ENCODE assay signal across 8 cellular contexts in the genomic region with DNA sequence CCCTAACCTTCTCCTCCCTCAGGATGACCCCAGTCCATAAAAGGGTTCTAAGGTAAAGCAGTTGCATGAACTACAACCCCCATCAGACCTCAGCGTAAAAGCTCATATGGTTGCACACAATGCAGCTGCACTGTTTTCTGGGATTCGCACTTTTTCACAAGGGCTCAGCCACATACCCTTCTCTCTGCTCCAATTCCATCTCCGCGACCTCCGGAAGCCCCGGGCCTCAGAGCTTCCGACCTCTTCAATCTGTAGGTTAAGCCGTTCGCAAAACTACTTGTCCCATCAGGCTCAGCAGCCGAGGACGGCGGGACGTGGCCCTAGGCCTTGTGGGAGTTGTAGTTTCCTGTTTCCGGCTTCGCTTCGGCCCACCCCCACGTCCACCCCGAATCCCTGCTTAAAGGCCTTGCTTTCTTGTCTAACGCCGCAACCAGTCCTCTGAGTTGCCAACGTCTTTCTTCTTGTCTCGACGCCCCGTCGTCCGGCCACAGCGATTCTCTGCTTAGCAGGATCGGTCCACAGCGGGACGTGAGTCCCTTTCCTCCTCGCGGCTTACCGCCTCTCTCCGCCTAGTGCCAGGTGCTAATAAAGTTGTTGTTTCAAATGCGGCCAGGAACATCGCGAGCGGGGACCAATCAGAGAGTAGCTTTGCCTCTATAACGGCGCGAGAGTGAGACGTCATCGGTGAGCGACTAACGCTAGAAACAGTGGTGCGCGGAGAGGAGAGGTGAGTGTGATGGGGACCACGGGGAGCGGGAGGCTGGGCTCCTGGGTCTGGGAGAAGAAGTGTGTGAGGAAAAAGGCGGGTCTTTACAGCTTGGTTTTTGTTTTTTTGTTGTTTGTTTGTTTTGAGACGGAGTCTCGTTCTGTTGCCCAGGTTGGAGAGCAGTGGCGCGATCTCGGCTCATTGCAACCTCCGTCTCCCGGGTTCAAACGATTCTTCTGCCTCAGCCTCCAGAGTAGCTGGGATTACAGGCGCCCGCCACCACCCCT. TPM values are rescaled to one million over a fixed set of nuclear protein-coding genes. Genes with fewer than 3 reads are reported as not detected.
A peak's percentile ranks its signal among the peaks of the same experiment; 100 is the strongest.
DNase-seq lines count a peak whose midpoint lies in the region; ATAC-seq and TF ChIP-seq lines count a peak whose summit lies in the region.

A gene with protein sequence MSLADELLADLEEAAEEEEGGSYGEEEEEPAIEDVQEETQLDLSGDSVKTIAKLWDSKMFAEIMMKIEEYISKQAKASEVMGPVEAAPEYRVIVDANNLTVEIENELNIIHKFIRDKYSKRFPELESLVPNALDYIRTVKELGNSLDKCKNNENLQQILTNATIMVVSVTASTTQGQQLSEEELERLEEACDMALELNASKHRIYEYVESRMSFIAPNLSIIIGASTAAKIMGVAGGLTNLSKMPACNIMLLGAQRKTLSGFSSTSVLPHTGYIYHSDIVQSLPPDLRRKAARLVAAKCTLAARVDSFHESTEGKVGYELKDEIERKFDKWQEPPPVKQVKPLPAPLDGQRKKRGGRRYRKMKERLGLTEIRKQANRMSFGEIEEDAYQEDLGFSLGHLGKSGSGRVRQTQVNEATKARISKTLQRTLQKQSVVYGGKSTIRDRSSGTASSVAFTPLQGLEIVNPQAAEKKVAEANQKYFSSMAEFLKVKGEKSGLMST (plus strand): TSS at position 684 of the 993 bp plus-strand sequence. CDS start 2,525 bp downstream, outside the sequence.
A gene with protein sequence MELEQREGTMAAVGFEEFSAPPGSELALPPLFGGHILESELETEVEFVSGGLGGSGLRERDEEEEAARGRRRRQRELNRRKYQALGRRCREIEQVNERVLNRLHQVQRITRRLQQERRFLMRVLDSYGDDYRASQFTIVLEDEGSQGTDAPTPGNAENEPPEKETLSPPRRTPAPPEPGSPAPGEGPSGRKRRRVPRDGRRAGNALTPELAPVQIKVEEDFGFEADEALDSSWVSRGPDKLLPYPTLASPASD (minus strand): TSS at position 587 of the 993 bp plus-strand sequence. CDS start 388 bp downstream, at position 199.

- H3K27me3 ChIP-seq in SK-N-SH (ENCODE audit: insufficient read depth) (no peaks in the 10 kb centered on the region), suprapubic skin (no peaks in the 10 kb centered on the region)

- peak within 1 kb of the TSS; percentile 84 for H2AFZ ChIP-seq in SK-N-SH (ENCODE audit: low read depth)

- peak; percentile 96 for DNase-seq in GM04504 (ENCODE audit: low read depth)
- DNase-seq in NCI-H1048 (lab: John Stamatoyannopoulos, UW) = peak; percentile 78
- DNase-seq in SK-N-SH = peak; percentile 94
- DNase-seq in activated naive CD4-positive, alpha-beta T cell treated with anti-CD3 and anti-CD28 coated beads, Interleukin-2, amount 50 U/mL, for 16 hours = peak; percentile 95
- peak; percentile 96 for DNase-seq in globus pallidus (ENCODE audit: low spot score)
- DNase-seq in nucleus accumbens (lab: John Stamatoyannopoulos, UW) = peak; percentile 70 to 100 (median 96)
- DNase-seq in suprapubic skin (ENCODE audit: low spot score in 2 of 2) = peak; percentile 98 to 99

- TF ChIP-seq CTCF in SK-N-SH (IDR thresholded peaks at IDR 0.05) = no peak
- no peak for TF ChIP-seq CTCF in suprapubic skin (IDR thresholded peaks at IDR 0.05)

- peak; percentile 75 for ATAC-seq in HG02571 (IDR thresholded peaks at IDR 0.05; ENCODE audit: unreplicated experiment)

- H3K4me1 ChIP-seq in SK-N-SH (ENCODE audit: control insufficient read depth in 1 of 2, insufficient read depth in 2 of 2, low read depth in 1 of 2, low read length in 1 of 2) = peaks cover 0 to 14% of the 10 kb centered on the region in 2 experiments; a peak in 1 of 4 replicates
- peaks cover 25% of the 10 kb centered on the region for H3K4me1 ChIP-seq in suprapubic skin

- H3K9ac ChIP-seq in SK-N-SH = peak within 1 kb of the TSS; percentile 80

- CTCF ChIA-PET in SK-N-SH (lab: Yijun Ruan, JAX) = interaction anchor here (1.4 kb wide), 1 partner anchor 45 kb away, joined by 4 read pairs; the partner anchor contains the start of gene LENG1

- TF ChIP-seq POLR2A in suprapubic skin (IDR thresholded peaks at IDR 0.05) = peak in 1 of 2 donors; percentile 53

- H4K20me1 ChIP-seq in SK-N-SH (ENCODE audit: insufficient read depth) = no peaks in the 10 kb centered on the region

- H3K4me2 ChIP-seq in SK-N-SH = peak within 1 kb of the TSS; percentile 93

- H3K9me3 ChIP-seq in SK-N-SH (no peaks in the 10 kb centered on the region), suprapubic skin (no peaks in the 10 kb centered on the region)

- TF ChIP-seq EP300 in SK-N-SH (IDR thresholded peaks at IDR 0.05; ENCODE audit: borderline replicate concordance in 1 of 2, low read depth in 1 of 2, low read length in 1 of 2) = peak in 1 of 2 experiments; percentile 37; a peak in 1 of 4 replicates
- TF ChIP-seq EP300 in suprapubic skin (IDR thresholded peaks at IDR 0.05) = no peak

- no peak for TF ChIP-seq RAD21 in SK-N-SH (IDR thresholded peaks at IDR 0.05; ENCODE audit: low read length)

- H3K36me3 ChIP-seq in SK-N-SH (replicated peaks in 1 of 2; ENCODE audit: control insufficient read depth in 1 of 2, insufficient read depth in 2 of 2, low read length in 1 of 2) (peaks cover 19 to 23% of the 10 kb centered on the region in 2 experiments), suprapubic skin (peaks cover 36% of the 10 kb centered on the region)

- H3K27ac ChIP-seq in SK-N-SH (ENCODE audit: low read depth in 2 of 2, low read length in 1 of 2) = peak within 1 kb of the TSS; percentile 77 to 92
- peak within 1 kb of the TSS; percentile 87 for H3K27ac ChIP-seq in suprapubic skin

- POLR2A ChIA-PET in SK-N-SH (lab: Yijun Ruan, JAX) = interaction anchor here (0.5 to 3.0 kb wide), 11 partner anchors 9 to 1483 kb away, joined by 3 to 30 read pairs (median 3); partner anchors contain the start of genes CNOT3, MYADM and RPS9

- WGBS in SK-N-SH (ENCODE audit: low lambda C conversion rate) = under 1% methylated on average over 59 of the region's 60 CpGs
- WGBS in suprapubic skin = 1% methylated on average over 60 of the region's 60 CpGs

- no peaks in the 10 kb centered on the region for H3K9me2 ChIP-seq in SK-N-SH

- H3F3A ChIP-seq in SK-N-SH (replicated peaks; ENCODE audit: insufficient read depth) = no peaks in the 10 kb centered on the region

- H3K4me3 ChIP-seq in SK-N-SH (ENCODE audit: low read depth in 2 of 2, low read length in 1 of 2) = peak within 1 kb of the TSS; percentile 74 to 78
- H3K4me3 ChIP-seq in suprapubic skin = peak within 1 kb of the TSS; percentile 75

- peaks cover 49% of the 10 kb centered on the region for H3K79me2 ChIP-seq in SK-N-SH (ENCODE audit: insufficient read depth)

TF ChIP-seq in SK-N-SH, 30 proteins besides CTCF, POLR2A, EP300 and RAD21 (continues in another document):
- TF ChIP-seq IRF3 (IDR thresholded peaks at IDR 0.05; ENCODE audit: low read depth, low read length) (0 out of 2 replicates have a peak, but pooled peaks have one; percentile 31), ELF1 (IDR thresholded peaks at IDR 0.05) (peak; percentile 73), TCF12 (IDR thresholded peaks at IDR 0.05) (peak; percentile 56; the same call in 1 of the 2 replicates), FOXJ3 (CRISPR knock-in tag; IDR thresholded peaks at IDR 0.05) (peak; percentile 52; the same call in 1 of the 2 replicates), CHD2 (IDR thresholded peaks at IDR 0.05; ENCODE audit: low read length, partially characterized antibody) (peak; percentile 97), JUND (IDR thresholded peaks at IDR 0.05) (peak; percentile 16; the same call in 1 of the 2 replicates), RCOR1 (IDR thresholded peaks at IDR 0.05; ENCODE audit: low read length) (no peak), GATA2 (CRISPR knock-in tag; IDR thresholded peaks at IDR 0.05) (no peak), MXI1 (IDR thresholded peaks at IDR 0.05; ENCODE audit: low read depth, low read length) (peak; percentile 94), TAF1 (IDR thresholded peaks at IDR 0.05; ENCODE audit: borderline replicate concordance, low read depth, low read length) (peak; percentile 57; the same call in 1 of the 2 replicates), YY1 (IDR thresholded peaks at IDR 0.05; ENCODE audit: low read depth) (peak; percentile 77), POLR2AphosphoS5 (IDR thresholded peaks at IDR 0.05; ENCODE audit: low read depth, low read length) (peak; percentile 91), SMC3 (IDR thresholded peaks at IDR 0.05; ENCODE audit: low read depth, low read length) (no peak), GABPA (IDR thresholded peaks at IDR 0.05; ENCODE audit: low read depth) (peak; percentile 69)
- TF ChIP-seq, protein P1, sequence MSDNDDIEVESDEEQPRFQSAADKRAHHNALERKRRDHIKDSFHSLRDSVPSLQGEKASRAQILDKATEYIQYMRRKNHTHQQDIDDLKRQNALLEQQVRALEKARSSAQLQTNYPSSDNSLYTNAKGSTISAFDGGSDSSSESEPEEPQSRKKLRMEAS (IDR thresholded peaks at IDR 0.05; ENCODE audit: low read depth) = peak; percentile 92
- TF ChIP-seq, protein P2, sequence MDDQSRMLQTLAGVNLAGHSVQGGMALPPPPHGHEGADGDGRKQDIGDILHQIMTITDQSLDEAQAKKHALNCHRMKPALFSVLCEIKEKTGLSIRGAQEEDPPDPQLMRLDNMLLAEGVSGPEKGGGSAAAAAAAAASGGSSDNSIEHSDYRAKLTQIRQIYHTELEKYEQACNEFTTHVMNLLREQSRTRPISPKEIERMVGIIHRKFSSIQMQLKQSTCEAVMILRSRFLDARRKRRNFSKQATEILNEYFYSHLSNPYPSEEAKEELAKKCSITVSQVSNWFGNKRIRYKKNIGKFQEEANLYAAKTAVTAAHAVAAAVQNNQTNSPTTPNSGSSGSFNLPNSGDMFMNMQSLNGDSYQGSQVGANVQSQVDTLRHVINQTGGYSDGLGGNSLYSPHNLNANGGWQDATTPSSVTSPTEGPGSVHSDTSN (IDR thresholded peaks at IDR 0.05) = peak; percentile 15; the same call in 1 of the 2 replicates

RNA-seq across cellular contexts. Expression of the first gene that starts in this region (rescaled TPM):
- 72.2 and 81.0 TPM in 2 replicates for polyA plus RNA-seq in SK-N-SH (2012; rRNA removed)
- polyA plus RNA-seq in SK-N-SH (2012; cell fraction: cytosol; rRNA removed) = 57.6 and 69.5 TPM in 2 replicates
- 129 and 133 TPM in 2 replicates for polyA plus RNA-seq in SK-N-SH (2012; cell fraction: nucleus; rRNA removed)
- total RNA-seq in suprapubic skin = 10 to 100 TPM; 49.6 to 75.3 (median 55.4) TPM

RNA-seq across cellular contexts. Expression of the second gene that starts in this region (rescaled TPM):
- 39.8 and 49.7 TPM in 2 replicates for polyA plus RNA-seq in SK-N-SH (2012; rRNA removed)
- polyA plus RNA-seq in SK-N-SH (2012; cell fraction: cytosol; rRNA removed) = 34.0 and 36.9 TPM in 2 replicates
- 27.1 and 39.4 TPM in 2 replicates for polyA plus RNA-seq in SK-N-SH (2012; cell fraction: nucleus; rRNA removed)
- total RNA-seq in suprapubic skin = 10 to 100 TPM in 3 of 4 donors, 1 to 10 TPM in 1; 7.8 to 16.5 (median 11.5) TPM

Comparison
In these comparisons a context has a peak if more than half of its experiments do, and no peak if none do; other contexts are left out.
1. Peak in every context shown above with its lines: DNase-seq, ATAC-seq, H3K4me3 ChIP-seq and H3K27ac ChIP-seq.